ENCODE assay signal across 1 cellular context in genomic region chr16:84569382-84569987, GRCh38.
TF ChIP-seq lines count a peak whose summit lies in the region.

No MANE protein-coding gene starts in this region.

TF ChIP-seq in HepG2, 621 proteins besides CTCF, POLR2A, EP300 and RAD21 (continued from another document):
- TF ChIP-seq KIAA2018 (CRISPR knock-in tag; IDR thresholded peaks at IDR 0.05; ENCODE audit: borderline replicate concordance) (no peak), MEIS2 (CRISPR knock-in tag; IDR thresholded peaks at IDR 0.05) (no peak), ATRX (CRISPR knock-in tag; IDR thresholded peaks at IDR 0.05; ENCODE audit: borderline replicate concordance) (no peak), ZNF816 (CRISPR knock-in tag; IDR thresholded peaks at IDR 0.05; ENCODE audit: borderline replicate concordance) (no peak)
